Comparison of ENCODE assay signal across 9 cellular contexts in genomic region chr6:393391-394221, GRCh38. TPM values are rescaled to one million over a fixed set of nuclear protein-coding genes. Genes with fewer than 3 reads are reported as not detected.
DNase-seq lines count a peak whose midpoint lies in the region; ATAC-seq, FAIRE-seq and TF ChIP-seq lines count a peak whose summit lies in the region.
"Had no signal": no experiment of that assay in that cellular context is flagged by ENCODE, and none has a peak within 500 bp of the region (broad histone marks: within the 10 kb centered on the region; RNA-seq: fewer than 3 reads in every experiment).

No MANE protein-coding gene starts in this region.

- POLR2A ChIA-PET in HepG2 (lab: Yijun Ruan, JAX): no interaction called here

- H3K9ac ChIP-seq in HepG2 (ENCODE audit: insufficient read depth, low read depth, low read length) (no peak overlapping the region), subcutaneous abdominal adipose tissue (ENCODE audit: low read length in 5 of 5) (no peak overlapping the region)

- H3K4me1 Mint-ChIP-seq in activated T-helper 1 cell treated with anti-CD3 and anti-CD28 coated beads, Interleukin-12 subunit alpha, Interleukin-12 subunit beta, Interleukin-2, Interleukin-4 antibody, amounts not matched to agents 30 ng/mL and 10 ng/mL and 1 ng/mL, durations not matched to agents 14 hours and 24 hours and 36 hours (ENCODE audit: low read depth): peaks cover 53% of the 10 kb centered on the region

- no peak overlapping the region for H3K4me3 ChIP-seq in HepG2 (replicated peaks in 1 of 3; ENCODE audit: insufficient read depth in 1 of 3, low read depth in 2 of 3, low read length in 3 of 3)
- peak overlapping the region; percentile 40 to 76 (median 61) for H3K4me3 ChIP-seq in subcutaneous abdominal adipose tissue (ENCODE audit: low read depth in 1 of 5, low read length in 5 of 5)

- peaks cover 16 to 74% of the 10 kb centered on the region in 2 experiments for H3K27me3 ChIP-seq in HepG2 (ENCODE audit: control insufficient read depth in 1 of 2, insufficient read depth in 2 of 2, low read length in 2 of 2)
- peaks cover 16 to 47% (median 29%) of the 10 kb centered on the region in 5 donors for H3K27me3 ChIP-seq in subcutaneous abdominal adipose tissue (ENCODE audit: control insufficient read depth in 5 of 5, insufficient read depth in 4 of 5, low read length in 5 of 5)

- ATAC-seq in HepG2: peak; percentile 48

- no peak overlapping the region for H2AFZ ChIP-seq in HepG2 (ENCODE audit: low read length)

- H3K27ac Mint-ChIP-seq in activated T-helper 1 cell treated with anti-CD3 and anti-CD28 coated beads, Interleukin-12 subunit alpha, Interleukin-12 subunit beta, Interleukin-2, Interleukin-4 antibody, amounts not matched to agents 30 ng/mL and 10 ng/mL and 1 ng/mL, durations not matched to agents 14 hours and 24 hours and 36 hours: peak overlapping the region; percentile 96

- intact Hi-C loops in activated T-helper 1 cell treated with anti-CD3 and anti-CD28 coated beads, Interleukin-12 subunit alpha, Interleukin-12 subunit beta, Interleukin-2, Interleukin-4 antibody, amounts not matched to agents 30 ng/mL and 10 ng/mL and 1 ng/mL, durations not matched to agents 14 hours and 24 hours and 36 hours (cut with micrococcal nuclease): loop anchor here (5.0 kb wide), 1 partner anchor 989 kb away; no protein-coding TSS in a partner anchor
- intact Hi-C loops in HepG2 (cut with micrococcal nuclease; ENCODE audit: unreplicated experiment): no loop called here

- peaks cover 52% of the 10 kb centered on the region for H3K36me3 Mint-ChIP-seq in activated T-helper 1 cell treated with anti-CD3 and anti-CD28 coated beads, Interleukin-12 subunit alpha, Interleukin-12 subunit beta, Interleukin-2, Interleukin-4 antibody, amounts not matched to agents 30 ng/mL and 10 ng/mL and 1 ng/mL, durations not matched to agents 14 hours and 24 hours and 36 hours (ENCODE audit: low read depth)

- H3K27ac ChIP-seq in HepG2 (ENCODE audit: extremely low read length, insufficient read depth, low read length) (no peak overlapping the region), subcutaneous abdominal adipose tissue (ENCODE audit: low read depth, low read length) (no peak overlapping the region)
- H3K27ac ChIP-seq: 22Rv1 had no signal

- no peak overlapping the region; the same call in 1 of the 2 replicates for H3K4me2 ChIP-seq in HepG2 (ENCODE audit: low read depth, low read length)

- in situ Hi-C loops in HepG2 (cut with HindIII; ENCODE audit: extremely low pct_ligation_motif_present, low pct_unique_long_range_greater_than_20kb): no loop called here

- CTCF ChIA-PET in HepG2 (lab: Yijun Ruan, JAX; ENCODE audit: low intra/inter-chr PET ratio, low total read pairs): no interaction called here

- 17% methylated on average over 45 of the region's 68 CpGs for WGBS in HepG2 (ENCODE audit: low lambda C conversion rate)

- peak overlapping the region; percentile 98 for H3K4me3 Mint-ChIP-seq in activated T-helper 1 cell treated with anti-CD3 and anti-CD28 coated beads, Interleukin-12 subunit alpha, Interleukin-12 subunit beta, Interleukin-2, Interleukin-4 antibody, amounts not matched to agents 30 ng/mL and 10 ng/mL and 1 ng/mL, durations not matched to agents 14 hours and 24 hours and 36 hours

- TF ChIP-seq EP300 in HepG2 (IDR thresholded peaks at IDR 0.05; ENCODE audit: low read depth in 2 of 2, low read length in 2 of 2) (no peak), HepG2 (CRISPR knock-in tag; IDR thresholded peaks at IDR 0.05; ENCODE audit: borderline replicate concordance) (no peak)

- H3K4me1 ChIP-seq in HepG2 (ENCODE audit: insufficient read depth, low read length): no peaks in the 10 kb centered on the region
- peaks cover 2 to 35% (median 31%) of the 10 kb centered on the region in 5 donors for H3K4me1 ChIP-seq in subcutaneous abdominal adipose tissue (ENCODE audit: control insufficient read depth in 5 of 5, insufficient read depth in 5 of 5, low read length in 5 of 5)

- TF ChIP-seq CTCF in HepG2 (CRISPR knock-in tag; IDR thresholded peaks at IDR 0.05): no peak

- no peak for TF ChIP-seq POLR2A in HepG2 (IDR thresholded peaks at IDR 0.05; ENCODE audit: insufficient read depth in 1 of 2, low read depth in 2 of 2, low read length in 2 of 2)

- TF ChIP-seq RAD21 in HepG2 (CRISPR knock-in tag; IDR thresholded peaks at IDR 0.05): no peak

- no peaks in the 10 kb centered on the region for H3K79me2 ChIP-seq in HepG2 (ENCODE audit: insufficient read depth, low read length)

- DNase-seq in DMS 273 (lab: John Stamatoyannopoulos, UW; ENCODE audit: unreplicated experiment) (peak; percentile 67), DMS 273 treated with DMSO at 0.1 percent for 48 hours (lab: John Stamatoyannopoulos, UW) (no peak), HepG2 (ENCODE audit: low spot score) (no peak), SIG-M5 treated with dmso at 0.1 percent for 504 hours (lab: John Stamatoyannopoulos, UW; ENCODE audit: unreplicated experiment) (no peak), T-helper 9 cell (no peak), RCC 7860 (ENCODE audit: low spot score) (no peak)
- no peak for DNase-seq in activated T-helper 1 cell treated with anti-CD3 and anti-CD28 coated beads, Interleukin-12 subunit alpha, Interleukin-12 subunit beta, Interleukin-2, Interleukin-4 antibody, amounts not matched to agents 30 ng/mL and 10 ng/mL and 1 ng/mL, durations not matched to agents 14 hours and 24 hours and 36 hours (ENCODE audit: low spot score)

- H3K9me3 ChIP-seq in HepG2 (ENCODE audit: low read length) (no peaks in the 10 kb centered on the region), subcutaneous abdominal adipose tissue (ENCODE audit: control insufficient read depth in 5 of 5, low read length in 5 of 5) (no peaks in the 10 kb centered on the region)

- H3K36me3 ChIP-seq in HepG2 (replicated peaks in 1 of 2; ENCODE audit: control insufficient read depth in 1 of 2, insufficient read depth in 2 of 2, low read length in 2 of 2) (no peaks in the 10 kb centered on the region), subcutaneous abdominal adipose tissue (ENCODE audit: control insufficient read depth in 5 of 5, insufficient read depth in 5 of 5, low read length in 5 of 5) (peaks cover 0 to 8% (median 3%) of the 10 kb centered on the region in 5 donors)

- no peak for FAIRE-seq in HepG2 (lab: Jason Lieb, UNC)
- FAIRE-seq in RCC 7860 (lab: Jason Lieb, UNC): no peak

- H4K20me1 ChIP-seq in HepG2 (ENCODE audit: insufficient read depth, low read length): 0 out of 2 replicates have a peak, but pooled peaks cover 3% of the 10 kb centered on the region

- H3K27me3 Mint-ChIP-seq in activated T-helper 1 cell treated with anti-CD3 and anti-CD28 coated beads, Interleukin-12 subunit alpha, Interleukin-12 subunit beta, Interleukin-2, Interleukin-4 antibody, amounts not matched to agents 30 ng/mL and 10 ng/mL and 1 ng/mL, durations not matched to agents 14 hours and 24 hours and 36 hours (ENCODE audit: insufficient read depth): no peaks in the 10 kb centered on the region

- BruUV-seq in HepG2 (replicated peaks; lab: Mats Ljungman, UMichigan): no TSS peak

- no peaks in the 10 kb centered on the region for H3K9me3 Mint-ChIP-seq in activated T-helper 1 cell treated with anti-CD3 and anti-CD28 coated beads, Interleukin-12 subunit alpha, Interleukin-12 subunit beta, Interleukin-2, Interleukin-4 antibody, amounts not matched to agents 30 ng/mL and 10 ng/mL and 1 ng/mL, durations not matched to agents 14 hours and 24 hours and 36 hours

TF ChIP-seq in HepG2, 621 proteins besides CTCF, POLR2A, EP300 and RAD21 (continues in another document):
- TF ChIP-seq EZH2 (conservative IDR thresholded peaks at IDR 0.05; ENCODE audit: low read depth, low read length): 0 out of 2 replicates have a peak, but pooled peaks have one; percentile 56

RNA-seq across cellular contexts. Expression of gene IRF4, which starts 2.1 kb away (rescaled TPM):
- 911 and 929 TPM in 2 replicates for total RNA-seq in activated T-helper 1 cell treated with anti-CD3 and anti-CD28 coated beads, Interleukin-12 subunit alpha, Interleukin-12 subunit beta, Interleukin-2, Interleukin-4 antibody, amounts not matched to agents 30 ng/mL and 10 ng/mL and 1 ng/mL, durations not matched to agents 14 hours and 24 hours and 36 hours
- total RNA-seq in HepG2 (2016; rRNA removed; fragmentation: Illumina TruSeq; extraction: Trizol): 0.07 and 0.09 TPM in 2 replicates
- total RNA-seq in HepG2 (2016; cell fraction: cytosol; rRNA removed; fragmentation: Illumina TruSeq; extraction: Trizol; ENCODE audit: low read depth): not detected in 2 replicates
- total RNA-seq in HepG2 (2016; cell fraction: insoluble cytoplasmic fraction; rRNA removed; fragmentation: Illumina TruSeq; extraction: Trizol): 0.06 and 0.13 TPM in 2 replicates
- 0.19 and 0.21 TPM in 2 replicates for total RNA-seq in HepG2 (2016; cell fraction: membrane; rRNA removed; fragmentation: Illumina TruSeq; extraction: Trizol)
- total RNA-seq in HepG2 (2016; cell fraction: nucleus; rRNA removed; fragmentation: Illumina TruSeq; extraction: Trizol): 0.09 TPM in 1 of 2 replicates, not detected in the other
- polyA plus RNA-seq in HepG2 (2011; rRNA removed): 0.07 TPM in 2 replicates
- 0.04 and 0.24 TPM in 2 replicates for polyA plus RNA-seq in HepG2 (2011; cell fraction: cytosol; rRNA removed)
- polyA plus RNA-seq in HepG2 (2011; cell fraction: nucleus; rRNA removed): 0.16 and 0.51 TPM in 2 replicates
- polyA plus RNA-seq in HepG2 (2012): 0.04 and 0.11 TPM in 2 replicates
- polyA plus RNA-seq in HepG2 (2016; cell fraction: cytosol; fragmentation: Illumina TruSeq; extraction: Trizol; ENCODE audit: low read depth): not detected in 2 replicates
- 0.09 and 0.10 TPM in 2 replicates for polyA plus RNA-seq in HepG2 (2016; cell fraction: insoluble cytoplasmic fraction; fragmentation: Illumina TruSeq; extraction: Trizol; ENCODE audit: low read depth)
- polyA plus RNA-seq in HepG2 (2016; cell fraction: membrane; fragmentation: Illumina TruSeq; extraction: Trizol; ENCODE audit: low read depth): 0.03 and 0.05 TPM in 2 replicates
- polyA plus RNA-seq in HepG2 (2016; cell fraction: nucleus; fragmentation: Illumina TruSeq; extraction: Trizol; ENCODE audit: insufficient read depth, low read depth): 0.11 and 0.30 TPM in 2 replicates
- 0.72 TPM in 1 of 2 replicates, not detected in the other for polyA minus RNA-seq in HepG2 (2011; rRNA and poly(A)+ RNA removed; ENCODE audit: low replicate concordance)
- not detected in 2 replicates for polyA minus RNA-seq in HepG2 (2011; cell fraction: cytosol; rRNA and poly(A)+ RNA removed)
- polyA minus RNA-seq in HepG2 (2011; cell fraction: nucleus; rRNA and poly(A)+ RNA removed): 0.12 and 0.13 TPM in 2 replicates

Comparison
In these comparisons a context has a peak if more than half of its experiments do, and no peak if none do; other contexts are left out.
1. H3K4me3 ChIP-seq: peak in subcutaneous abdominal adipose tissue (5 of 5); none in HepG2 (0 of 3).
2. RNA of gene IRF4, which starts 2.1 kb away (total RNA-seq): 911 to 929 TPM in activated T-helper 1 cell treated with anti-CD3 and anti-CD28 coated beads, Interleukin-12 subunit alpha, Interleukin-12 subunit beta, Interleukin-2, Interleukin-4 antibody, amounts not matched to agents 30 ng/mL and 10 ng/mL and 1 ng/mL, durations not matched to agents 14 hours and 24 hours and 36 hours; 0.06 to 0.21 TPM in HepG2; every median in the first group is over 100 times any median in the second.